8 cellular contexts compared by ENCODE assay signal in the genomic region with DNA sequence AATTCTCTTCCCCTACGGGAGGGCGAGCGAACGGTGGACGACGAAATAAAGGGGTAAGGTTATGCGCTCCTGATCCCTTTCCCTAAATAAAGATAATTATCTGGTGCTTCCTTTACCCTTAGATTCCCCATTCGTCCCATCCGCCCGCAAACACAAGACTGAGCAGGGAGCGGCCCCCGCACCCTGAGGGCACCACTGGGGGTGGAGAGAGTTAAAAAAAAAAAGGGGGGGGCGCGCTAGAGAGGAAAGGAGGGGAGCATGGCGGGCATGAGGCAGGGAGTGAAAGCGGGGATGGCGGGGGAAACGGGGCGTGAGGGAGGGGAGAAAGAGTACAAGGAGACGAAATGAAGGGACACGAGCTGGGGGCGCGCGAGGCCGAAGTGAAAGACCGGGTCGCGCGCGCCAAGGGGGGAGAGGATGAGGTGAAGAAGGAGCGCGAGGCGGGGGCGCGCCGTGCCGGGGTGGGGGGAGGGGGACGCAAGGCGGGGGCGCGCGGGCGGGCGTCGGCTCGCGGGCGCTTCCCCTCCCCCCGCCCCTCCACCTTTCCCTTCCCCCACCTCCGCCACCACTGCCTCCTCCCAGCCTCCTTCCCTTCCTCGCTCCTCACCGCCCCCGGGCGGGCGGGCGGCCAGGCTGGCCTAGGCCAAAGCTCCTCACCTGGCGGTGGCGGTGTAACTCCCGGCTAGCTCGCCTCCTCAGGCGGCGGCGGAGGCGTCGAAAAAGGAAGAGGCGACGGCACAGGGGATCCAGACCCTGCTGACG. TPM values are rescaled to one million over a fixed set of nuclear protein-coding genes. Genes with fewer than 3 reads are reported as not detected.
DNase-seq lines count a peak whose midpoint lies in the region; ATAC-seq, FAIRE-seq and TF ChIP-seq lines count a peak whose summit lies in the region.

No MANE protein-coding gene starts in this region.

- peaks cover 39% of the 10 kb centered on the region for H3K4me1 Mint-ChIP-seq in activated naive CD8-positive, alpha-beta T cell treated with anti-CD3 and anti-CD28 coated beads, Interleukin-2, amount 10 ng/mL, durations not matched to agents 7 days and 5 days

- FAIRE-seq in D721Med (lab: Jason Lieb, UNC) (no peak), small intestine (lab: Jason Lieb, UNC) (no peak)

- H3K9me3 ChIP-seq in PC-9 (ENCODE audit: insufficient read depth, low read depth) (no peaks in the 10 kb centered on the region), iPS-15b (ENCODE audit: control insufficient read depth, insufficient read depth, low read length) (no peaks in the 10 kb centered on the region), small intestine (ENCODE audit: control insufficient read depth, low read depth) (no peaks in the 10 kb centered on the region)

- H3K36me3 ChIP-seq in PC-9 (ENCODE audit: low read depth), result no peaks in the 10 kb centered on the region; the same call in 1 of the 2 replicates
- no peaks in the 10 kb centered on the region for H3K36me3 ChIP-seq in iPS-15b (ENCODE audit: control insufficient read depth, insufficient read depth, low read length)
- peaks cover 0 to 3% of the 10 kb centered on the region in 2 donors for H3K36me3 ChIP-seq in small intestine (ENCODE audit: control insufficient read depth in 2 of 2, insufficient read depth in 2 of 2, low read length in 2 of 2)

- H3K27me3 Mint-ChIP-seq in activated naive CD8-positive, alpha-beta T cell treated with anti-CD3 and anti-CD28 coated beads, Interleukin-2, amount 10 ng/mL, durations not matched to agents 7 days and 5 days, result no peaks in the 10 kb centered on the region

- peak overlapping the region; percentile 76; the same call in 1 of the 2 replicates for H2AFZ ChIP-seq in PC-9

- H3K36me3 Mint-ChIP-seq in activated naive CD8-positive, alpha-beta T cell treated with anti-CD3 and anti-CD28 coated beads, Interleukin-2, amount 10 ng/mL, durations not matched to agents 7 days and 5 days, result peaks cover 10% of the 10 kb centered on the region

- peak overlapping the region; percentile 49 for H3K27ac ChIP-seq in PC-9
- H3K27ac ChIP-seq in small intestine (ENCODE audit: low read depth in 1 of 2, low read length in 1 of 2), result peak overlapping the region; percentile 62 to 88

- H3K9ac ChIP-seq in iPS-15b (ENCODE audit: low read depth, low read length), result peak overlapping the region; percentile 50

- intact Hi-C loops in PC-9 (cut with micrococcal nuclease; ENCODE audit: unreplicated experiment), result loop anchor here (10.0 kb wide), 1 partner anchor 117 kb away; no protein-coding TSS in a partner anchor

- H3F3A ChIP-seq in PC-9 (ENCODE audit: insufficient read depth, low read depth), result peaks cover 15% of the 10 kb centered on the region; the same call in 1 of the 2 replicates

- CTCF ChIA-PET in PC-9 (lab: Charles Lee), result interaction anchor here (0.7 kb wide), 1 partner anchor 356 kb away, joined by 4 read pairs; no protein-coding TSS in a partner anchor

- H3K4me3 ChIP-seq in PC-9 (peak overlapping the region; percentile 70), iPS-15b (ENCODE audit: low read depth, low read length) (peak overlapping the region; percentile 77), small intestine (ENCODE audit: low read depth in 1 of 2, low read length in 2 of 2) (peak overlapping the region; percentile 80 to 98)

- 0 to 1% (median 0%) methylated on average over 22 to 65 of the region's 68 CpGs for WGBS in small intestine, 3 donors

- H3K4me1 ChIP-seq in PC-9 (replicated peaks; ENCODE audit: insufficient read depth), result peaks cover 32% of the 10 kb centered on the region
- H3K4me1 ChIP-seq in iPS-15b (ENCODE audit: control insufficient read depth, insufficient read depth, low read length), result peaks cover 23% of the 10 kb centered on the region
- H3K4me1 ChIP-seq in small intestine (ENCODE audit: control insufficient read depth in 2 of 2, insufficient read depth in 1 of 2, low read depth in 1 of 2, low read length in 1 of 2), result peaks cover 3 to 6% of the 10 kb centered on the region in 2 donors

- H3K27ac Mint-ChIP-seq in activated naive CD8-positive, alpha-beta T cell treated with anti-CD3 and anti-CD28 coated beads, Interleukin-2, amount 10 ng/mL, durations not matched to agents 7 days and 5 days, result peak overlapping the region; percentile 98

- H3K27me3 ChIP-seq in PC-9 (ENCODE audit: insufficient read depth, low read depth) (no peaks in the 10 kb centered on the region), iPS-15b (ENCODE audit: control insufficient read depth, insufficient read depth, low read length) (no peaks in the 10 kb centered on the region), small intestine (ENCODE audit: control insufficient read depth in 2 of 2, insufficient read depth in 2 of 2, low read length in 2 of 2) (no peaks in the 10 kb centered on the region)

- H3K4me2 ChIP-seq in PC-9, result peak overlapping the region; percentile 87

- peak; percentile 21 for TF ChIP-seq CTCF in D721Med (IDR thresholded peaks at IDR 0.05; ENCODE audit: insufficient read depth, missing control alignments)
- TF ChIP-seq CTCF in PC-9 (conservative IDR thresholded peaks at IDR 0.05), result no peak

- peak overlapping the region; percentile 95 for H3K4me3 Mint-ChIP-seq in activated naive CD8-positive, alpha-beta T cell treated with anti-CD3 and anti-CD28 coated beads, Interleukin-2, amount 10 ng/mL, durations not matched to agents 7 days and 5 days

- POLR2A ChIA-PET in PC-9 (lab: Charles Lee; ENCODE audit: unreplicated experiment), result interaction anchor here (0.6 to 0.7 kb wide), 4 partner anchors 41 to 1014 kb away, joined by 3 to 12 read pairs (median 4); a partner anchor contains a TSS
- POLR2A ChIA-PET in activated naive CD8-positive, alpha-beta T cell treated with anti-CD3 and anti-CD28 coated beads, Interleukin-2, amount 10 ng/mL, durations not matched to agents 7 days and 5 days (lab: Charles Lee), result interaction anchor here (0.5 to 7.7 kb wide), 24 partner anchors 11 to 298 kb away, joined by 3 to 101 read pairs (median 4); a partner anchor contains a TSS

- no TSS peak for BruUV-seq in PC-9 (replicated peaks; lab: Mats Ljungman, UMichigan)

- no peaks in the 10 kb centered on the region for H3K9me2 ChIP-seq in PC-9 (ENCODE audit: insufficient read depth)

- H3K9me3 Mint-ChIP-seq in activated naive CD8-positive, alpha-beta T cell treated with anti-CD3 and anti-CD28 coated beads, Interleukin-2, amount 10 ng/mL, durations not matched to agents 7 days and 5 days, result no peaks in the 10 kb centered on the region

- peaks cover 49% of the 10 kb centered on the region for H3K79me2 ChIP-seq in PC-9 (ENCODE audit: low read depth)

- ATAC-seq in GM19035 (IDR thresholded peaks at IDR 0.05; ENCODE audit: unreplicated experiment) (peak; percentile 29), HG03196 (IDR thresholded peaks at IDR 0.05; ENCODE audit: unreplicated experiment) (peak; percentile 26)
- peak; percentile 35 for ATAC-seq in activated naive CD8-positive, alpha-beta T cell treated with anti-CD3 and anti-CD28 coated beads, Interleukin-2, amount 10 ng/mL, durations not matched to agents 7 days and 5 days (ENCODE audit: low read depth)

- peak; percentile 47 for DNase-seq in D721Med (ENCODE audit: insufficient read length, low spot score)
- peak; percentile 7 to 53 for DNase-seq in PC-9
- no peak for DNase-seq in activated naive CD8-positive, alpha-beta T cell treated with anti-CD3 and anti-CD28 coated beads, Interleukin-2, amount 10 ng/mL, durations not matched to agents 7 days and 5 days
- no peak for DNase-seq in small intestine
- no peak for DNase-seq in activated effector memory CD4-positive, alpha-beta T cell treated with Interleukin-2 at 50 U/mL for 16 hours

- peaks cover 45% of the 10 kb centered on the region for H4K20me1 ChIP-seq in PC-9 (ENCODE audit: insufficient read depth)

RNA-seq across cellular contexts. Expression of a gene that starts 0.5 kb away (rescaled TPM):
- 51.4 and 56.1 TPM in 2 replicates for total RNA-seq in PC-9 (2021)
- total RNA-seq in activated naive CD8-positive, alpha-beta T cell treated with anti-CD3 and anti-CD28 coated beads, Interleukin-2, amount 10 ng/mL, durations not matched to agents 7 days and 5 days, result 10 to 100 TPM; 86.3 to 96.7 TPM
- polyA plus RNA-seq in small intestine, result 1 to 10 TPM; 2.9 to 5.0 (median 3.0) TPM

RNA-seq across cellular contexts. Expression of a gene that starts 24.3 kb away (rescaled TPM):
- 41.3 and 52.7 TPM in 2 replicates for total RNA-seq in PC-9 (2021)
- total RNA-seq in activated naive CD8-positive, alpha-beta T cell treated with anti-CD3 and anti-CD28 coated beads, Interleukin-2, amount 10 ng/mL, durations not matched to agents 7 days and 5 days, result 100 to 1,000 TPM; 173 to 183 TPM
- 10 to 100 TPM; 18.9 to 20.9 (median 19.7) TPM for polyA plus RNA-seq in small intestine

RNA-seq across cellular contexts. Expression of a gene that starts 36.2 kb away (rescaled TPM):
- total RNA-seq in PC-9 (2021), result 44.5 and 63.6 TPM in 2 replicates
- 100 to 1,000 TPM; 104 to 115 TPM for total RNA-seq in activated naive CD8-positive, alpha-beta T cell treated with anti-CD3 and anti-CD28 coated beads, Interleukin-2, amount 10 ng/mL, durations not matched to agents 7 days and 5 days
- 10 to 100 TPM; 21.7 to 49.4 (median 32.7) TPM for polyA plus RNA-seq in small intestine

RNA-seq across cellular contexts. Expression of a gene that starts 41.1 kb away (rescaled TPM):
- total RNA-seq in PC-9 (2021), result 141 and 164 TPM in 2 replicates
- total RNA-seq in activated naive CD8-positive, alpha-beta T cell treated with anti-CD3 and anti-CD28 coated beads, Interleukin-2, amount 10 ng/mL, durations not matched to agents 7 days and 5 days, result 10 to 100 TPM; 29.6 to 31.1 TPM
- polyA plus RNA-seq in small intestine, result 10 to 100 TPM; 23.7 to 89.9 (median 40.8) TPM

RNA-seq across cellular contexts. Expression of a gene that starts 45.4 kb away (rescaled TPM):
- total RNA-seq in PC-9 (2021), result 23.4 and 25.9 TPM in 2 replicates
- 10 to 100 TPM in 1 of 2 experiments, 1 to 10 TPM in 1; 8.2 to 10.0 TPM for total RNA-seq in activated naive CD8-positive, alpha-beta T cell treated with anti-CD3 and anti-CD28 coated beads, Interleukin-2, amount 10 ng/mL, durations not matched to agents 7 days and 5 days
- polyA plus RNA-seq in small intestine, result 10 to 100 TPM in 1 of 3 donors, 1 to 10 TPM in 2; 5.8 to 16.9 (median 6.5) TPM

Comparison
In these comparisons a context has a peak if more than half of its experiments do, and no peak if none do; other contexts are left out.
1. DNase-seq: peak in D721Med (single experiment) and PC-9 (2 of 2); none in activated naive CD8-positive, alpha-beta T cell treated with anti-CD3 and anti-CD28 coated beads, Interleukin-2, amount 10 ng/mL, durations not matched to agents 7 days and 5 days (single experiment), small intestine (single experiment) and activated effector memory CD4-positive, alpha-beta T cell treated with Interleukin-2 at 50 U/mL for 16 hours (single experiment).
2. Peak in every context shown above with its lines, with median percentiles within 50 percentile points of each other: ATAC-seq and H3K4me3 ChIP-seq.